ENCODE assay signal across 1 cellular context in genomic region chr2:235406420-235406819, GRCh38.
TF ChIP-seq lines count a peak whose summit lies in the region.

No MANE protein-coding gene starts in this region.

TF ChIP-seq in GM23338, 12 proteins besides CTCF, POLR2A, EP300 and RAD21 (continued from another document):
- TF ChIP-seq ZNF462 (CRISPR knock-in tag; IDR thresholded peaks at IDR 0.05): no peak
- TF ChIP-seq ZNF114 (CRISPR knock-in tag; IDR thresholded peaks at IDR 0.05): no peak
- TF ChIP-seq EZH2 (IDR thresholded peaks at IDR 0.05; ENCODE audit: low read depth, unreplicated experiment): no peak
- no peak for TF ChIP-seq EZH2phosphoT487 (IDR thresholded peaks at IDR 0.05; ENCODE audit: unreplicated experiment)
- no peak for TF ChIP-seq STAT1 (IDR thresholded peaks at IDR 0.05; ENCODE audit: unreplicated experiment)
- no peak for TF ChIP-seq NANOG (IDR thresholded peaks at IDR 0.05; ENCODE audit: borderline replicate concordance)
TF ChIP-seq in GM23338: peak in this region for 0.
